In genomic region chr2:201880620-201881381, GRCh38 we compare ENCODE assay signal across 9 cellular contexts.
DNase-seq lines count a peak whose midpoint lies in the region; ATAC-seq and TF ChIP-seq lines count a peak whose summit lies in the region.
"Had no signal": no experiment of that assay in that cellular context is flagged by ENCODE, and none has a peak within 500 bp of the region (broad histone marks: within the 10 kb centered on the region; RNA-seq: fewer than 3 reads in every experiment).

No MANE protein-coding gene starts in this region.

- no peak overlapping the region for H3K27ac Mint-ChIP-seq in activated CD4-positive, alpha-beta T cell treated with anti-CD3 and anti-CD28 coated beads for 36 hours

- peaks cover 13% of the 10 kb centered on the region for H3K4me1 Mint-ChIP-seq in activated CD4-positive, alpha-beta T cell treated with anti-CD3 and anti-CD28 coated beads for 36 hours

- peaks cover 37% of the 10 kb centered on the region for H3K27me3 Mint-ChIP-seq in activated CD4-positive, alpha-beta T cell treated with anti-CD3 and anti-CD28 coated beads for 36 hours

- DNase-seq in amniotic epithelial cell (ENCODE audit: low read depth): peak; percentile 21
- peak; percentile 61 for DNase-seq in renal cortical epithelial cell (ENCODE audit: low read depth)
- no peak for DNase-seq in HT-29 (ENCODE audit: low spot score)
- no peak for DNase-seq in activated CD4-positive, alpha-beta T cell treated with anti-CD3 and anti-CD28 coated beads for 36 hours
- no peak for DNase-seq in NCI-H524 treated with DMSO at 0.1 percent for 48 hours (lab: John Stamatoyannopoulos, UW)
- DNase-seq: activated naive CD4-positive, alpha-beta T cell treated with anti-CD3 and anti-CD28 coated beads, Interleukin-2, amount 50 U/mL, for 16 hours had no signal

- CTCF ChIA-PET in activated CD4-positive, alpha-beta T cell treated with anti-CD3 and anti-CD28 coated beads for 36 hours (lab: Charles Lee): no interaction called here

- intact Hi-C loops in activated CD4-positive, alpha-beta T cell treated with anti-CD3 and anti-CD28 coated beads for 36 hours (cut with DNase I, micrococcal nuclease): no loop called here

- TF ChIP-seq POLR2A in GM18526 (IDR thresholded peaks at IDR 0.05; ENCODE audit: extremely low read depth, insufficient read length): peak; percentile 34

- H3K36me3 Mint-ChIP-seq in activated CD4-positive, alpha-beta T cell treated with anti-CD3 and anti-CD28 coated beads for 36 hours (ENCODE audit: low read depth): no peaks in the 10 kb centered on the region

- ATAC-seq in HG02759 (IDR thresholded peaks at IDR 0.05; ENCODE audit: unreplicated experiment): peak; percentile 67
- no peak for ATAC-seq in activated CD4-positive, alpha-beta T cell treated with anti-CD3 and anti-CD28 coated beads for 36 hours
- no peak for ATAC-seq in esophagus mucosa

- H3K4me3 Mint-ChIP-seq in activated CD4-positive, alpha-beta T cell treated with anti-CD3 and anti-CD28 coated beads for 36 hours: no peak overlapping the region

- H3K9me3 Mint-ChIP-seq in activated CD4-positive, alpha-beta T cell treated with anti-CD3 and anti-CD28 coated beads for 36 hours (ENCODE audit: low read depth): no peaks in the 10 kb centered on the region

- POLR2A ChIA-PET in activated CD4-positive, alpha-beta T cell treated with anti-CD3 and anti-CD28 coated beads for 36 hours (lab: Charles Lee): no interaction called here

Comparison
In these comparisons a context has a peak if more than half of its experiments do, and no peak if none do; other contexts are left out.
1. DNase-seq: peak in amniotic epithelial cell (single experiment) and renal cortical epithelial cell (single experiment); none in HT-29 (single experiment), activated CD4-positive, alpha-beta T cell treated with anti-CD3 and anti-CD28 coated beads for 36 hours (single experiment) and NCI-H524 treated with DMSO at 0.1 percent for 48 hours (single experiment).